Comparison of ENCODE assay signal across 11 cellular contexts in genomic region chr2:233912799-233913423, GRCh38. TPM values are rescaled to one million over a fixed set of nuclear protein-coding genes. Genes with fewer than 3 reads are reported as not detected.
DNase-seq lines count a peak whose midpoint lies in the region; ATAC-seq, FAIRE-seq and TF ChIP-seq lines count a peak whose summit lies in the region.
"Had no signal": no experiment of that assay in that cellular context is flagged by ENCODE, and none has a peak within 500 bp of the region (broad histone marks: within the 10 kb centered on the region; RNA-seq: fewer than 3 reads in every experiment).

No MANE protein-coding gene starts in this region.

- CTCF ChIA-PET in A549 (lab: Yijun Ruan, JAX), result interaction anchor here (0.7 to 4.9 kb wide), 8 partner anchors 9 to 1194 kb away, joined by 3 to 39 read pairs (median 4); no protein-coding TSS in a partner anchor

- no peak for TF ChIP-seq POLR2A in A549 (IDR thresholded peaks at IDR 0.05; ENCODE audit: low read length)

- H3K4me1 ChIP-seq in A549, result no peaks in the 10 kb centered on the region
- H3K4me1 ChIP-seq: heart left ventricle had no signal

- no peak overlapping the region for H3K4me2 ChIP-seq in A549

- WGBS in A549 (ENCODE audit: missing lambda C conversion rate), result 13% methylated on average over 8 of the region's 8 CpGs

- no peak for TF ChIP-seq EP300 in A549 (IDR thresholded peaks at IDR 0.05)

- no peak overlapping the region for H3K27ac Mint-ChIP-seq in T-helper 17 cell

- no peak for FAIRE-seq in A549 (lab: Jason Lieb, UNC)

- no peak overlapping the region for H3K27ac ChIP-seq in A549
- H3K27ac ChIP-seq: heart left ventricle had no signal

- POLR2A ChIA-PET in A549 (lab: Yijun Ruan, JAX), result no interaction called here

- no peak for TF ChIP-seq CTCF in A549 (IDR thresholded peaks at IDR 0.05)

- H3K4me3 Mint-ChIP-seq in T-helper 17 cell, result no peak overlapping the region

- H3K9me3 ChIP-seq in A549 (no peaks in the 10 kb centered on the region), T-helper 17 cell (ENCODE audit: control insufficient read depth, low read length, poor library complexity, severe bottlenecking) (no peaks in the 10 kb centered on the region)
- H3K9me3 ChIP-seq: heart left ventricle had no signal

- no peaks in the 10 kb centered on the region for H3K4me1 Mint-ChIP-seq in T-helper 17 cell

- ATAC-seq in A549 (peak; percentile 72 to 74; a peak in 5 of 6 replicates), T-helper 17 cell (no peak), GM19035 (IDR thresholded peaks at IDR 0.05; ENCODE audit: unreplicated experiment) (no peak)

- no peak overlapping the region for H3K4me3 ChIP-seq in A549
- H3K4me3 ChIP-seq: heart left ventricle had no signal

- H3K27me3 Mint-ChIP-seq in T-helper 17 cell, result peaks cover 38% of the 10 kb centered on the region

- peaks cover 3% of the 10 kb centered on the region for H3K36me3 Mint-ChIP-seq in T-helper 17 cell (ENCODE audit: low read depth)

- TF ChIP-seq RAD21 in A549 (conservative IDR thresholded peaks at IDR 0.05 in 1 of 2, IDR thresholded peaks at IDR 0.05 in 1 of 2), result no peak

- DNase-seq in A549 (ENCODE audit: low read depth in 1 of 2, low spot score in 1 of 2), result peak; percentile 12 to 27
- peak; percentile 52 for DNase-seq in HK-2 (ENCODE audit: unreplicated experiment)
- peak; percentile 5 for DNase-seq in activated CD4-positive, alpha-beta T cell treated with anti-CD3 and anti-CD28 coated beads, Interleukin-2, amount 50 U/mL, for 1 hour
- DNase-seq in iPS-NIHi11 (ENCODE audit: low spot score), result peak; percentile 86
- no peak for DNase-seq in NCI-H2227 (lab: John Stamatoyannopoulos, UW; ENCODE audit: unreplicated experiment)
- DNase-seq in NCI-H1694 treated with DMSO at 0.1 percent for 48 hours (lab: John Stamatoyannopoulos, UW), result no peak
- DNase-seq in T-helper 17 cell, result no peak
- DNase-seq: activated T-cell treated with anti-CD3 and anti-CD28 coated beads, Interleukin-2, amount 50 U/mL, for 1 hour; heart left ventricle; NCI-H2081 treated with DMSO at 0.1 percent for 48 hours had no signal

TF ChIP-seq in A549, 52 proteins besides CTCF, POLR2A, EP300 and RAD21:
- TF ChIP-seq EHMT2 (IDR thresholded peaks at IDR 0.05; ENCODE audit: low read depth), result peak; percentile 89
- no peak for TF ChIP-seq JUNB (IDR thresholded peaks at IDR 0.05)
- no peak for TF ChIP-seq CHD2 (IDR thresholded peaks at IDR 0.05; ENCODE audit: low read length, partially characterized antibody)
- TF ChIP-seq REST (IDR thresholded peaks at IDR 0.05), result peak; percentile 94
TF ChIP-seq in A549: peak in this region for 2.

RNA-seq across cellular contexts. Expression of gene TRPM8, which starts 4.3 kb away (rescaled TPM):
- 0.90 and 0.97 TPM in 2 replicates for polyA plus RNA-seq in A549 (2011; rRNA removed)
- polyA plus RNA-seq in A549 (2012; cell fraction: cytosol; rRNA removed), result 0.34 and 0.69 TPM in 2 replicates
- polyA plus RNA-seq in A549 (2012; cell fraction: nucleus; rRNA removed), result 0.15 and 0.43 TPM in 2 replicates
- polyA plus RNA-seq in A549 (2017; fragmentation: RNase III; extraction: RNeasy Plus Mini Kit Qiagen cat#74134 plus additional on column Dnase treatment), result 0.09 to 0.25 TPM (median 0.24 TPM) in 3 replicates
- 0.58 and 4.4 TPM in 2 replicates for polyA minus RNA-seq in A549 (2011; rRNA and poly(A)+ RNA removed)
- not detected for total RNA-seq in T-helper 17 cell
- polyA plus RNA-seq: heart left ventricle had no signal

RNA-seq across cellular contexts. Expression of gene HJURP, which starts 58.6 kb away (rescaled TPM):
- 111 and 119 TPM in 2 replicates for polyA plus RNA-seq in A549 (2011; rRNA removed)
- polyA plus RNA-seq in A549 (2012; cell fraction: cytosol; rRNA removed), result 118 and 128 TPM in 2 replicates
- polyA plus RNA-seq in A549 (2012; cell fraction: nucleus; rRNA removed), result 310 and 320 TPM in 2 replicates
- 102 to 109 TPM (median 103 TPM) in 3 replicates for polyA plus RNA-seq in A549 (2017; fragmentation: RNase III; extraction: RNeasy Plus Mini Kit Qiagen cat#74134 plus additional on column Dnase treatment)
- 230 and 268 TPM in 2 replicates for polyA minus RNA-seq in A549 (2011; rRNA and poly(A)+ RNA removed)
- total RNA-seq in T-helper 17 cell, result 1 to 10 TPM in 1 of 2 donors, under 1 TPM in 1; 0.35 to 1.1 TPM

Comparison
In these comparisons a context has a peak if more than half of its experiments do, and no peak if none do; other contexts are left out.
1. ATAC-seq: peak in A549 (2 of 2); none in T-helper 17 cell (single experiment) and GM19035 (single experiment).
2. DNase-seq: peak in A549 (2 of 2), HK-2 (single experiment), activated CD4-positive, alpha-beta T cell treated with anti-CD3 and anti-CD28 coated beads, Interleukin-2, amount 50 U/mL, for 1 hour (single experiment) and iPS-NIHi11 (single experiment); none in NCI-H2227 (single experiment), NCI-H1694 treated with DMSO at 0.1 percent for 48 hours (single experiment) and T-helper 17 cell (0 of 3).